Comparison of ENCODE assay signal across 9 cellular contexts in the genomic region with DNA sequence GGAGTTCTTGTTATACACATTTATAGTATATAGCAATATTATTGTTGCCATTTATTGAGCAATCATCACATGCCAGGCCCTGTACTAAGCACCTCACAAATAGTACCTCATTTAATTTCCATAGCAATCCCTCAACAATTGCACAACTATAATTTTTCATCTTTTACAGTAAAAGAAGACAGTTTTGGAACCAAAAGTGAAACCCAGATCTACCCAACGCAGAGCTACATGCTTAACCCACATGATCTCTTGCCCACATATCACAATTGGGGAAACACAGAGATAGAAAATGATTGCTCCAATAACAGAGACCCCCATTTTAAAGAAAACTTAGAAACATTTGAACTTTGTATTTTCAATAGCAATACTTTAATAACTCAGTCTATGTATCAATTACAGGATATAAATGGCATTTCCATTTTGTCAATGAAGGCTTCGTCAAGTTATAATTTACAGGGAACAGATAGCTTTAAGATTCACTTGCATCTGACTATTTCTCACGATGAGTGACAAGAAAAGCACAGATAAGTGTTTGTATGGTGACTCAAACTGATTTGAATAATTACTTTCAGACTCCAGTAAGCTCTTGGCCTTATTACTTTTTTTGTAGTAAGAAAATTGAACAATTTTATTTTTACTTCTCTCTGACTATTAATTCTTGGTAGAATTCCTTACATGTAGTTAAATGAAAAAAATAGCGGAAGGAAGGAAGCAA. TPM values are rescaled to one million over a fixed set of nuclear protein-coding genes. Genes with fewer than 3 reads are reported as not detected.
DNase-seq lines count a peak whose midpoint lies in the region; ATAC-seq, FAIRE-seq and TF ChIP-seq lines count a peak whose summit lies in the region.
"Had no signal": no experiment of that assay in that cellular context is flagged by ENCODE, and none has a peak within 500 bp of the region (broad histone marks: within the 10 kb centered on the region; RNA-seq: fewer than 3 reads in every experiment).

No MANE protein-coding gene starts in this region.

- no peaks in the 10 kb centered on the region for H3K4me1 ChIP-seq in adrenal gland (replicated peaks in 1 of 2)

- peak overlapping the region in 1 of 4 donors; percentile 26 for H3K4me3 ChIP-seq in adrenal gland

- no peaks in the 10 kb centered on the region for H3K9me3 ChIP-seq in adrenal gland (replicated peaks in 1 of 3)

- TF ChIP-seq CTCF in adrenal gland (IDR thresholded peaks at IDR 0.05): no peak

- 67 to 80% (median 71%) methylated on average over 4 of the region's 4 CpGs for whole genome bisulfite sequencing in adrenal gland, 4 donors

- H3K36me3 ChIP-seq in adrenal gland (replicated peaks in 1 of 2): no peaks in the 10 kb centered on the region

- ATAC-seq in GM21526 (IDR thresholded peaks at IDR 0.05; ENCODE audit: low FRiP score, unreplicated experiment) (peak; percentile 88), HG03565 (IDR thresholded peaks at IDR 0.05; ENCODE audit: unreplicated experiment) (peak; percentile 73)

- H3K27me3 ChIP-seq in adrenal gland: no peaks in the 10 kb centered on the region

- intact Hi-C loops in adrenal gland (cut with DNase I): no loop called here

- H3K27ac ChIP-seq in adrenal gland: peak overlapping the region in 2 of 5 donors; percentile 10 to 31

- no peak for DNase-seq in GM12891 (ENCODE audit: insufficient read length, low spot score)
- DNase-seq in fibroblast of gingiva (ENCODE audit: low read depth): peak; percentile 62
- no peak for DNase-seq in adrenal gland
- DNase-seq in UCSD-AML1 (lab: John Stamatoyannopoulos, UW; ENCODE audit: unreplicated experiment): no peak
- DNase-seq in C1 segment of cervical spinal cord (lab: John Stamatoyannopoulos, UW): no peak
- DNase-seq in activated naive CD4-positive, alpha-beta T cell treated with Interleukin-2 at 50 U/mL for 16 hours: no peak

- TF ChIP-seq POLR2A in GM12891 (IDR thresholded peaks at IDR 0.05; ENCODE audit: low read depth, low read length) (no peak), adrenal gland (IDR thresholded peaks at IDR 0.05) (no peak)

- FAIRE-seq in GM12891 (lab: Jason Lieb, UNC): peak; percentile 71
- FAIRE-seq: keratinocyte had no signal

TF ChIP-seq in GM12891, 5 proteins besides CTCF, POLR2A, EP300 and RAD21:
- TF ChIP-seq SPI1 (IDR thresholded peaks at IDR 0.05; ENCODE audit: low read depth, low read length) (no peak), POU2F2 (IDR thresholded peaks at IDR 0.05; ENCODE audit: low read depth, low read length) (no peak), PAX5 (IDR thresholded peaks at IDR 0.05; ENCODE audit: insufficient read depth, low read length, severe bottlenecking) (no peak)

RNA-seq across cellular contexts. Expression of a gene that starts 38.7 kb away (rescaled TPM):
- polyA plus RNA-seq in GM12891 (2012; ENCODE audit: low read depth, missing spikeins): 37.5 TPM
- total RNA-seq in adrenal gland: 10 to 100 TPM; 52.2 to 92.1 (median 71.6) TPM
- 10 to 100 TPM; 18.3 to 47.2 (median 19.6) TPM for polyA plus RNA-seq in adrenal gland

RNA-seq across cellular contexts. Expression of a gene that starts 39.9 kb away (rescaled TPM):
- polyA plus RNA-seq in GM12891 (2012; ENCODE audit: low read depth, missing spikeins): 0.17 TPM
- total RNA-seq in adrenal gland: under 1 TPM in 4 of 8 donors, not detected in 4; 0.32 to 0.69 (median 0.55) TPM
- under 1 TPM in 2 of 3 donors, not detected in 1; 0.07 to 0.16 TPM for polyA plus RNA-seq in adrenal gland
- polyA plus RNA-seq: keratinocyte had no signal
